1 cellular context compared by ENCODE assay signal in the genomic region with DNA sequence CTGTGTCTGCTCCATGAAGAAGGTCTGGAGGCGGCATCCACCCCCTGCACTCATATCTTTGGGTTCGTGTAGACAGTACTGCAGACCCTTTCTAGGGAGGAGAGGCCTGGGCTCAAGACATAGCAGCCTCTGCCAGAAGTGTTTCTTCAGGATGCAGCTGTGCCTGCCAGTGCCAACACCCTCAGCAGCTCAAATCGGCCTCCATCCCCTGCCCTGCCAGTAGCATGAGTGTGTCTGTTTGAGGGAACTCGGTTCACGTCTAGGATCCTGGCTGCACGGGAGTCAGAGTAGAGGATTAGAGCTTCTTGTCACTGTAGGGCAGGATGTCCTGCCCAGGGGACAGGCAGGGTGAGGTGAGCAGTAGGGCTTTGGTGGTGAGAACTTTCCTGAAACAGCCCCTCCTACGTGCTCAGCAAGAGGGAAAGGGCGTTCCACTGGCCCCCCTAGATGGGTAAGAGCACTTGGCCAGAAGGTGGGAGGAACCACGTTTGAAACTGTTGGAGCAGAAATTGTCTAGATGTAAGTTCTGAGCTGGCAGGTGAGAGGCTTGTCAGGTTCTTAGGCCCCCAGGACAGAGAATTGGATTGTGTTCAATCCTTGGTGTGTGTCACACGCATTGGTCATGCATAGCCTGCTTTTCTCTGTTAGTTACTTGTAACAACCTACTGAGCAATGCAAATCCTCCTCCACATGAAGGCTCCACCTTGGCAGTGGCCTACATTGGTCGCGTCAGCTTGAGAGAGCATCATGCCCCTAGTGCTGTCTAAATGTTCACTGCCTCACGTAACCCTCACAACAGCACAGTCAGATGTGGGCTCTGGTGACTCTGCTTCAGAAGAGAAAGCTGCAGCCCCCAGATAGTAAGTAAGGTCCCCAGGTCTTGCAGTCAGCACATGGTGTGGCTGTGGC.
TF ChIP-seq lines count a peak whose summit lies in the region.

No MANE protein-coding gene starts in this region.

TF ChIP-seq in K562, 482 proteins besides CTCF, POLR2A, EP300 and RAD21:
- TF ChIP-seq MEF2A (IDR thresholded peaks at IDR 0.05; ENCODE audit: control insufficient read depth, low read depth, low read length) (no peak), NR2C1 (IDR thresholded peaks at IDR 0.05) (no peak), NR2C1 (tag; IDR thresholded peaks at IDR 0.05) (no peak), GATAD2B (IDR thresholded peaks at IDR 0.05; ENCODE audit: borderline replicate concordance) (no peak), MCM5 (IDR thresholded peaks at IDR 0.05; ENCODE audit: low read depth) (no peak), POLR2B (IDR thresholded peaks at IDR 0.05; ENCODE audit: low read depth, partially characterized antibody) (peak; percentile 29), PHB2 (IDR thresholded peaks at IDR 0.05; ENCODE audit: low read depth) (no peak), ZBTB17 (CRISPR knock-in tag; IDR thresholded peaks at IDR 0.05) (no peak)
- TF ChIP-seq, protein P1, sequence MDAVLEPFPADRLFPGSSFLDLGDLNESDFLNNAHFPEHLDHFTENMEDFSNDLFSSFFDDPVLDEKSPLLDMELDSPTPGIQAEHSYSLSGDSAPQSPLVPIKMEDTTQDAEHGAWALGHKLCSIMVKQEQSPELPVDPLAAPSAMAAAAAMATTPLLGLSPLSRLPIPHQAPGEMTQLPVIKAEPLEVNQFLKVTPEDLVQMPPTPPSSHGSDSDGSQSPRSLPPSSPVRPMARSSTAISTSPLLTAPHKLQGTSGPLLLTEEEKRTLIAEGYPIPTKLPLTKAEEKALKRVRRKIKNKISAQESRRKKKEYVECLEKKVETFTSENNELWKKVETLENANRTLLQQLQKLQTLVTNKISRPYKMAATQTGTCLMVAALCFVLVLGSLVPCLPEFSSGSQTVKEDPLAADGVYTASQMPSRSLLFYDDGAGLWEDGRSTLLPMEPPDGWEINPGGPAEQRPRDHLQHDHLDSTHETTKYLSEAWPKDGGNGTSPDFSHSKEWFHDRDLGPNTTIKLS (IDR thresholded peaks at IDR 0.05; ENCODE audit: borderline replicate concordance, low read depth): no peak
